Comparison of ENCODE assay signal across 1 cellular context in the genomic region with DNA sequence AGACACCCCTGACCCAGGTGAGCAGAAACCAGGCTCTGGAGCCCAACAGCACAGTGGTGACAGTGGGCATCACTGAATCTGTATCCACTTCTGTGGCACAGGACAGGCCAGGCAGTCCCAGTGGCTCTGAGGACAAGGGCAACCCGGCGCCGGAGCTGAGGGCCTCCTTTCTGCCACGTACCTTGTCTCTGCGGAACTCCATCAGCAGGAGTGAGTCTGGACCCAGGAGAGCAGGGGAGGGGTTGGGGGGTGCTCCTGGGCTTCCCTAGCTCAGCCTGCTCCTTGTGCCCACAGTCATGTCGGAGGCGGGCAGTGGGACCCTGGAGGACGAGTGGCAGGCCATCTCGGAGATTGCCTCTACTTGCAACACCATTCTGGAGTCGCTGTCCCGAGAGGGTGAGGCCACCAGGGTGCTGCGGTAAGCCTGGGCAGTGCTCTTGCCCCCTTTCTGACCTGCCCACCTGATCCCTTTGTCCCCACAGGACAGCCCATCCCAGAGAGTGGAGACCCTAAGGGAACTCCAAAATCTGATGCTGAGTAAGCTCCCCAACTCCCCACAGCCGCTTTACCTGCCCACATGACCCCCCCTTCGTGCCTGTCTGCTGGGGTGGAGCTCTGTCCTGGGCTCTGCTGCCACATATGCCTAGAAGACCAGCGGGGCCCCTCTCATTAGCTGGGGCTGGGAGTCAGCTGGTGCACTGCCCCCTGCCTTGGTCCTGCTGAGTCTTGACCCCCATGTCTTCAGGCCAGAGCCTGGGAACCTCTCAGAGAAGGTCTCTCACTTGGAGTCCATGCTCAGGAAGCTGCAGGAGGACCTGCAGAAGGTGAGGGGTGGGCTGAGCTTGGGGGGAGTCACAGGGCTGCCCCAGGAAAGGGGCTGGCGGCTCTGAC.
TF ChIP-seq lines count a peak whose summit lies in the region.

No MANE protein-coding gene starts in this region.

TF ChIP-seq in GM12878, 131 proteins besides CTCF, POLR2A, EP300 and RAD21:
- TF ChIP-seq IKZF2 (IDR thresholded peaks at IDR 0.05): no peak
TF ChIP-seq in GM12878: peak in this region for 0.
